In the genomic region with DNA sequence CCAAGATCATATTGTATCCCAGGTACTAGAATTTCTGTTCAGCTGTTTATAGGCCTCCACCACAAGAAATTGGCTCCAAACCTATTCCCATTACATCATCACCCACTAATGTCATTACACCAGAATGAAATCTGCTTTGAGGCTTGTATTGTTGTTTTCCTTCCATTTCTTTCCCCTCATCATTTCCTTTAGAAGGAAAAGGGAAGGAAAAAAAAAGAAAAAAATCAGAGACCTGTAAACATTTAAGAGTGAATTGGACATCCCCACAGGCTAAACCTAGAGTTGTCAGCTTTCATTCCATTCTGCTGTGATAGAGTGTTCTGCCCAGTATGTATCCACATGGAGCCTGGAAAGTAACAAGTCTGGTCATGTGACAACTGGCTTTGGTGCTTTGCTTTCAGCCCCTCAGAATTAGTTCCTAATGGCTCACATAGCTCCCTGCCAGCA, we compare ENCODE assay signal across 12 cellular contexts. TPM values are rescaled to one million over a fixed set of nuclear protein-coding genes. Genes with fewer than 3 reads are reported as not detected.
DNase-seq lines count a peak whose midpoint lies in the region; ATAC-seq, FAIRE-seq and TF ChIP-seq lines count a peak whose summit lies in the region.
"Had no signal": no experiment of that assay in that cellular context is flagged by ENCODE, and none has a peak within 500 bp of the region (broad histone marks: within the 10 kb centered on the region; RNA-seq: fewer than 3 reads in every experiment).

No MANE protein-coding gene starts in this region.

- CTCF ChIA-PET in WTC11 (lab: Charles Lee) = interaction anchor here (0.7 kb wide), 1 partner anchor 123 kb away, joined by 3 read pairs; no protein-coding TSS in a partner anchor
- CTCF ChIA-PET in PC-9 (lab: Charles Lee) = interaction anchor here (0.6 kb wide), 1 partner anchor 31 kb away, joined by 6 read pairs; no protein-coding TSS in a partner anchor

- H3K9me2 ChIP-seq in PC-9 (ENCODE audit: insufficient read depth) = no peaks in the 10 kb centered on the region

- ATAC-seq in WTC11 (0 out of 2 replicates have a peak, but pooled peaks have one; percentile 44), gastroesophageal sphincter (no peak), pancreas (peak; percentile 58 to 83 (median 67)), GM18868 (IDR thresholded peaks at IDR 0.05; ENCODE audit: unreplicated experiment) (no peak)

- H3K4me3 Mint-ChIP-seq in WTC11 = no peak overlapping the region

- peaks cover 10% of the 10 kb centered on the region for H4K20me1 ChIP-seq in PC-9 (ENCODE audit: insufficient read depth)

- H3K9me3 ChIP-seq in gastroesophageal sphincter (no peaks in the 10 kb centered on the region), pancreas (no peaks in the 10 kb centered on the region), PC-9 (ENCODE audit: insufficient read depth, low read depth) (no peaks in the 10 kb centered on the region)

- no peak overlapping the region for H3K4me2 ChIP-seq in PC-9

- H3F3A ChIP-seq in PC-9 (ENCODE audit: insufficient read depth, low read depth) = peaks cover 8% of the 10 kb centered on the region; the same call in 1 of the 2 replicates

- TF ChIP-seq CTCF in WTC11 (IDR thresholded peaks at IDR 0.05) = no peak
- no peak for TF ChIP-seq CTCF in gastroesophageal sphincter (IDR thresholded peaks at IDR 0.05)
- TF ChIP-seq CTCF in pancreas (IDR thresholded peaks at IDR 0.05) = no peak
- no peak for TF ChIP-seq CTCF in PC-9 (conservative IDR thresholded peaks at IDR 0.05)

- peaks cover 25% of the 10 kb centered on the region for H3K36me3 Mint-ChIP-seq in WTC11

- H3K4me1 ChIP-seq in gastroesophageal sphincter = peaks cover 18 to 84% (median 23%) of the 10 kb centered on the region in 3 donors
- peaks cover 0 to 5% (median 0%) of the 10 kb centered on the region in 3 donors for H3K4me1 ChIP-seq in pancreas
- H3K4me1 ChIP-seq in PC-9 (replicated peaks; ENCODE audit: insufficient read depth) = no peaks in the 10 kb centered on the region

- no TSS peak for BruUV-seq in PC-9 (replicated peaks; lab: Mats Ljungman, UMichigan)

- peaks cover 50% of the 10 kb centered on the region for H3K79me2 ChIP-seq in PC-9 (ENCODE audit: low read depth)

- TF ChIP-seq EP300 in gastroesophageal sphincter (IDR thresholded peaks at IDR 0.05) = no peak

- H3K4me3 ChIP-seq in gastroesophageal sphincter = no peak overlapping the region
- no peak overlapping the region for H3K4me3 ChIP-seq in pancreas
- H3K4me3 ChIP-seq in PC-9 = no peak overlapping the region

- H3K27ac ChIP-seq in gastroesophageal sphincter (peak overlapping the region; percentile 27 to 62 (median 50)), pancreas (peak overlapping the region in 2 of 4 donors; percentile 1 to 46), PC-9 (no peak overlapping the region)

- no peak for TF ChIP-seq POLR2A in gastroesophageal sphincter (IDR thresholded peaks at IDR 0.05)

- peaks cover 27% of the 10 kb centered on the region for H3K4me1 Mint-ChIP-seq in WTC11

- H2AFZ ChIP-seq in PC-9 = no peak overlapping the region

- no peaks in the 10 kb centered on the region for H3K9me3 Mint-ChIP-seq in WTC11

- peak overlapping the region; percentile 75; the same call in 1 of the 2 replicates for H3K27ac Mint-ChIP-seq in WTC11

- POLR2A ChIA-PET in WTC11 (lab: Charles Lee) (no interaction called here), PC-9 (lab: Charles Lee; ENCODE audit: unreplicated experiment) (interaction anchor here (0.6 kb wide), 1 partner anchor 45 kb away, joined by 5 read pairs; a partner anchor contains a TSS)

- DNase-seq in GM03348 (ENCODE audit: low spot score) (peak; percentile 28), WTC11 (ENCODE audit: low spot score) (no peak), pancreas (no peak), T-helper 2 cell (no peak), PC-9 (no peak)
- DNase-seq in activated CD4-positive, CD25-positive, alpha-beta regulatory T cell (lab: John Stamatoyannopoulos, UW) = no peak
- DNase-seq: activated naive CD4-positive, alpha-beta T cell; NCI-H2081 treated with DMSO at 0.1 percent for 48 hours; substantia nigra; T-helper 9 cell had no signal

- H3K27me3 ChIP-seq in gastroesophageal sphincter (no peaks in the 10 kb centered on the region), pancreas (no peaks in the 10 kb centered on the region), PC-9 (ENCODE audit: insufficient read depth, low read depth) (no peaks in the 10 kb centered on the region)

- no peaks in the 10 kb centered on the region for H3K27me3 Mint-ChIP-seq in WTC11 (ENCODE audit: low read depth)

- intact Hi-C loops in pancreas (cut with DNase I) = no loop called here
- intact Hi-C loops in PC-9 (cut with micrococcal nuclease; ENCODE audit: unreplicated experiment) = no loop called here

- no peak for FAIRE-seq in pancreas (lab: Jason Lieb, UNC)

- no peaks in the 10 kb centered on the region for H3K36me3 ChIP-seq in gastroesophageal sphincter
- H3K36me3 ChIP-seq in pancreas = peaks cover 0 to 16% (median 3%) of the 10 kb centered on the region in 3 donors
- peaks cover 14% of the 10 kb centered on the region; the same call in 1 of the 2 replicates for H3K36me3 ChIP-seq in PC-9 (ENCODE audit: low read depth)

TF ChIP-seq in WTC11, 78 proteins besides CTCF, POLR2A, EP300 and RAD21:
- TF ChIP-seq, protein P1, sequence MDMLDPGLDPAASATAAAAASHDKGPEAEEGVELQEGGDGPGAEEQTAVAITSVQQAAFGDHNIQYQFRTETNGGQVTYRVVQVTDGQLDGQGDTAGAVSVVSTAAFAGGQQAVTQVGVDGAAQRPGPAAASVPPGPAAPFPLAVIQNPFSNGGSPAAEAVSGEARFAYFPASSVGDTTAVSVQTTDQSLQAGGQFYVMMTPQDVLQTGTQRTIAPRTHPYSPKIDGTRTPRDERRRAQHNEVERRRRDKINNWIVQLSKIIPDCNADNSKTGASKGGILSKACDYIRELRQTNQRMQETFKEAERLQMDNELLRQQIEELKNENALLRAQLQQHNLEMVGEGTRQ (CRISPR knock-in tag; IDR thresholded peaks at IDR 0.05) = peak; percentile 72
- TF ChIP-seq, protein P2, sequence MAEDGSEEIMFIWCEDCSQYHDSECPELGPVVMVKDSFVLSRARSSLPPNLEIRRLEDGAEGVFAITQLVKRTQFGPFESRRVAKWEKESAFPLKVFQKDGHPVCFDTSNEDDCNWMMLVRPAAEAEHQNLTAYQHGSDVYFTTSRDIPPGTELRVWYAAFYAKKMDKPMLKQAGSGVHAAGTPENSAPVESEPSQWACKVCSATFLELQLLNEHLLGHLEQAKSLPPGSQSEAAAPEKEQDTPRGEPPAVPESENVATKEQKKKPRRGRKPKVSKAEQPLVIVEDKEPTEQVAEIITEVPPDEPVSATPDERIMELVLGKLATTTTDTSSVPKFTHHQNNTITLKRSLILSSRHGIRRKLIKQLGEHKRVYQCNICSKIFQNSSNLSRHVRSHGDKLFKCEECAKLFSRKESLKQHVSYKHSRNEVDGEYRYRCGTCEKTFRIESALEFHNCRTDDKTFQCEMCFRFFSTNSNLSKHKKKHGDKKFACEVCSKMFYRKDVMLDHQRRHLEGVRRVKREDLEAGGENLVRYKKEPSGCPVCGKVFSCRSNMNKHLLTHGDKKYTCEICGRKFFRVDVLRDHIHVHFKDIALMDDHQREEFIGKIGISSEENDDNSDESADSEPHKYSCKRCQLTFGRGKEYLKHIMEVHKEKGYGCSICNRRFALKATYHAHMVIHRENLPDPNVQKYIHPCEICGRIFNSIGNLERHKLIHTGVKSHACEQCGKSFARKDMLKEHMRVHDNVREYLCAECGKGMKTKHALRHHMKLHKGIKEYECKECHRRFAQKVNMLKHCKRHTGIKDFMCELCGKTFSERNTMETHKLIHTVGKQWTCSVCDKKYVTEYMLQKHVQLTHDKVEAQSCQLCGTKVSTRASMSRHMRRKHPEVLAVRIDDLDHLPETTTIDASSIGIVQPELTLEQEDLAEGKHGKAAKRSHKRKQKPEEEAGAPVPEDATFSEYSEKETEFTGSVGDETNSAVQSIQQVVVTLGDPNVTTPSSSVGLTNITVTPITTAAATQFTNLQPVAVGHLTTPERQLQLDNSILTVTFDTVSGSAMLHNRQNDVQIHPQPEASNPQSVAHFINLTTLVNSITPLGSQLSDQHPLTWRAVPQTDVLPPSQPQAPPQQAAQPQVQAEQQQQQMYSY (CRISPR knock-in tag; IDR thresholded peaks at IDR 0.05) = no peak
TF ChIP-seq in WTC11: peak in this region for 1.

RNA-seq across cellular contexts. Expression of a gene that starts 44.6 kb away (rescaled TPM):
- total RNA-seq in WTC11 (2021) = 46.5 to 47.5 TPM (median 47.4 TPM) in 3 replicates
- total RNA-seq in gastroesophageal sphincter = 10 to 100 TPM; 32.4 to 54.2 (median 46.5) TPM
- total RNA-seq in pancreas = 10 to 100 TPM; 23.0 to 39.6 (median 28.2) TPM
- 10 to 100 TPM; 21.3 to 33.8 TPM for polyA plus RNA-seq in pancreas
- 79.4 and 91.1 TPM in 2 replicates for total RNA-seq in PC-9 (2021)

RNA-seq across cellular contexts. Expression of a gene that starts 47.5 kb away (rescaled TPM):
- 3.3 to 4.0 TPM (median 3.6 TPM) in 3 replicates for total RNA-seq in WTC11 (2021)
- total RNA-seq in gastroesophageal sphincter = 10 to 100 TPM in 3 of 4 donors, 1 to 10 TPM in 1; 6.1 to 25.5 (median 10.2) TPM
- total RNA-seq in pancreas = 1 to 10 TPM in 3 of 6 donors, under 1 TPM in 3; 0.35 to 1.7 (median 0.93) TPM
- polyA plus RNA-seq in pancreas = 1 to 10 TPM; 4.1 to 6.5 TPM
- 0.68 and 0.81 TPM in 2 replicates for total RNA-seq in PC-9 (2021)

Comparison
In these comparisons a context has a peak if more than half of its experiments do, and no peak if none do; other contexts are left out.
1. ATAC-seq: peak in WTC11 (single experiment) and pancreas (4 of 4); none in gastroesophageal sphincter (single experiment) and GM18868 (single experiment).